1 cellular context compared by ENCODE assay signal in genomic region chr1:109198043-109198695, GRCh38.
TF ChIP-seq lines count a peak whose summit lies in the region.

No MANE protein-coding gene starts in this region.

TF ChIP-seq in K562, 482 proteins besides CTCF, POLR2A, EP300 and RAD21 (continued from another document and continues in another):
- TF ChIP-seq, protein P1, sequence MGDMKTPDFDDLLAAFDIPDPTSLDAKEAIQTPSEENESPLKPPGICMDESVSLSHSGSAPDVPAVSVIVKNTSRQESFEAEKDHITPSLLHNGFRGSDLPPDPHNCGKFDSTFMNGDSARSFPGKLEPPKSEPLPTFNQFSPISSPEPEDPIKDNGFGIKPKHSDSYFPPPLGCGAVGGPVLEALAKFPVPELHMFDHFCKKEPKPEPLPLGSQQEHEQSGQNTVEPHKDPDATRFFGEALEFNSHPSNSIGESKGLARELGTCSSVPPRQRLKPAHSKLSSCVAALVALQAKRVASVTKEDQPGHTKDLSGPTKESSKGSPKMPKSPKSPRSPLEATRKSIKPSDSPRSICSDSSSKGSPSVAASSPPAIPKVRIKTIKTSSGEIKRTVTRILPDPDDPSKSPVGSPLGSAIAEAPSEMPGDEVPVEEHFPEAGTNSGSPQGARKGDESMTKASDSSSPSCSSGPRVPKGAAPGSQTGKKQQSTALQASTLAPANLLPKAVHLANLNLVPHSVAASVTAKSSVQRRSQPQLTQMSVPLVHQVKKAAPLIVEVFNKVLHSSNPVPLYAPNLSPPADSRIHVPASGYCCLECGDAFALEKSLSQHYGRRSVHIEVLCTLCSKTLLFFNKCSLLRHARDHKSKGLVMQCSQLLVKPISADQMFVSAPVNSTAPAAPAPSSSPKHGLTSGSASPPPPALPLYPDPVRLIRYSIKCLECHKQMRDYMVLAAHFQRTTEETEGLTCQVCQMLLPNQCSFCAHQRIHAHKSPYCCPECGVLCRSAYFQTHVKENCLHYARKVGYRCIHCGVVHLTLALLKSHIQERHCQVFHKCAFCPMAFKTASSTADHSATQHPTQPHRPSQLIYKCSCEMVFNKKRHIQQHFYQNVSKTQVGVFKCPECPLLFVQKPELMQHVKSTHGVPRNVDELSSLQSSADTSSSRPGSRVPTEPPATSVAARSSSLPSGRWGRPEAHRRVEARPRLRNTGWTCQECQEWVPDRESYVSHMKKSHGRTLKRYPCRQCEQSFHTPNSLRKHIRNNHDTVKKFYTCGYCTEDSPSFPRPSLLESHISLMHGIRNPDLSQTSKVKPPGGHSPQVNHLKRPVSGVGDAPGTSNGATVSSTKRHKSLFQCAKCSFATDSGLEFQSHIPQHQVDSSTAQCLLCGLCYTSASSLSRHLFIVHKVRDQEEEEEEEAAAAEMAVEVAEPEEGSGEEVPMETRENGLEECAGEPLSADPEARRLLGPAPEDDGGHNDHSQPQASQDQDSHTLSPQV (IDR thresholded peaks at IDR 0.05), result peak; percentile 44; the same call in 1 of the 2 replicates
- TF ChIP-seq, protein P2, sequence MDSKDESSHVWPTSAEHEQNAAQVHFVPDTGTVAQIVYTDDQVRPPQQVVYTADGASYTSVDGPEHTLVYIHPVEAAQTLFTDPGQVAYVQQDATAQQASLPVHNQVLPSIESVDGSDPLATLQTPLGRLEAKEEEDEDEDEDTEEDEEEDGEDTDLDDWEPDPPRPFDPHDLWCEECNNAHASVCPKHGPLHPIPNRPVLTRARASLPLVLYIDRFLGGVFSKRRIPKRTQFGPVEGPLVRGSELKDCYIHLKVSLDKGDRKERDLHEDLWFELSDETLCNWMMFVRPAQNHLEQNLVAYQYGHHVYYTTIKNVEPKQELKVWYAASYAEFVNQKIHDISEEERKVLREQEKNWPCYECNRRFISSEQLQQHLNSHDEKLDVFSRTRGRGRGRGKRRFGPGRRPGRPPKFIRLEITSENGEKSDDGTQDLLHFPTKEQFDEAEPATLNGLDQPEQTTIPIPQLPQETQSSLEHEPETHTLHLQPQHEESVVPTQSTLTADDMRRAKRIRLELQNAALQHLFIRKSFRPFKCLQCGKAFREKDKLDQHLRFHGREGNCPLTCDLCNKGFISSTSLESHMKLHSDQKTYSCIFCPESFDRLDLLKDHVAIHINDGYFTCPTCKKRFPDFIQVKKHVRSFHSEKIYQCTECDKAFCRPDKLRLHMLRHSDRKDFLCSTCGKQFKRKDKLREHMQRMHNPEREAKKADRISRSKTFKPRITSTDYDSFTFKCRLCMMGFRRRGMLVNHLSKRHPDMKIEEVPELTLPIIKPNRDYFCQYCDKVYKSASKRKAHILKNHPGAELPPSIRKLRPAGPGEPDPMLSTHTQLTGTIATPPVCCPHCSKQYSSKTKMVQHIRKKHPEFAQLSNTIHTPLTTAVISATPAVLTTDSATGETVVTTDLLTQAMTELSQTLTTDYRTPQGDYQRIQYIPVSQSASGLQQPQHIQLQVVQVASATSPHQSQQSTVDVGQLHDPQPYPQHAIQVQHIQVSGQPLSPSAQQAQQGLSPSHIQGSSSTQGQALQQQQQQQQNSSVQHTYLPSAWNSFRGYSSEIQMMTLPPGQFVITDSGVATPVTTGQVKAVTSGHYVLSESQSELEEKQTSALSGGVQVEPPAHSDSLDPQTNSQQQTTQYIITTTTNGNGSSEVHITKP (IDR thresholded peaks at IDR 0.05; ENCODE audit: partially characterized antibody), result peak; percentile 82
- TF ChIP-seq SMC3 (conservative IDR thresholded peaks at IDR 0.05; ENCODE audit: insufficient read depth, low read depth, low read length) (no peak), DIDO1 (tag; IDR thresholded peaks at IDR 0.05; ENCODE audit: low read depth) (no peak), SMARCA4 (IDR thresholded peaks at IDR 0.05) (peak; percentile 97), ZNF695 (CRISPR knock-in tag; IDR thresholded peaks at IDR 0.05) (no peak), ZNF384 (IDR thresholded peaks at IDR 0.05; ENCODE audit: low read depth, low read length) (no peak), ZNF551 (CRISPR knock-in tag; IDR thresholded peaks at IDR 0.05) (no peak), MCM2 (IDR thresholded peaks at IDR 0.05; ENCODE audit: low read depth) (no peak), ZNF586 (CRISPR knock-in tag; conservative IDR thresholded peaks at IDR 0.05) (no peak), NR2C2 (CRISPR knock-in tag; IDR thresholded peaks at IDR 0.05) (no peak), NR2C2 (tag; IDR thresholded peaks at IDR 0.05) (no peak), E2F5 (CRISPR knock-in tag; IDR thresholded peaks at IDR 0.05) (no peak), DPF2 (IDR thresholded peaks at IDR 0.05) (peak; percentile 96), ATF7 (IDR thresholded peaks at IDR 0.05) (no peak; the same call in 1 of the 2 replicates), SMARCB1 (IDR thresholded peaks at IDR 0.05; ENCODE audit: insufficient read length, low read depth) (peak; percentile 77), ZKSCAN1 (IDR thresholded peaks at IDR 0.05; ENCODE audit: low read depth, low read length) (no peak), YY1 (IDR thresholded peaks at IDR 0.05; ENCODE audit: borderline replicate concordance in 1 of 3, control insufficient read depth in 1 of 3, extremely low read depth in 1 of 3, insufficient read depth in 3 of 3, insufficient read length in 1 of 3, insufficient replicate concordance in 2 of 3, low read depth in 1 of 3, low read length in 2 of 3) (peak in 1 of 3 experiments; percentile 23), TAF7 (tag; IDR thresholded peaks at IDR 0.05) (no peak), HBP1 (CRISPR knock-in tag; IDR thresholded peaks at IDR 0.05) (no peak), SMAD4 (CRISPR knock-in tag; conservative IDR thresholded peaks at IDR 0.05) (peak; percentile 58; the same call in 1 of the 2 replicates), ZBTB2 (IDR thresholded peaks at IDR 0.05) (no peak), ZNF143 (CRISPR knock-in tag; IDR thresholded peaks at IDR 0.05) (no peak)
- TF ChIP-seq, protein P3, sequence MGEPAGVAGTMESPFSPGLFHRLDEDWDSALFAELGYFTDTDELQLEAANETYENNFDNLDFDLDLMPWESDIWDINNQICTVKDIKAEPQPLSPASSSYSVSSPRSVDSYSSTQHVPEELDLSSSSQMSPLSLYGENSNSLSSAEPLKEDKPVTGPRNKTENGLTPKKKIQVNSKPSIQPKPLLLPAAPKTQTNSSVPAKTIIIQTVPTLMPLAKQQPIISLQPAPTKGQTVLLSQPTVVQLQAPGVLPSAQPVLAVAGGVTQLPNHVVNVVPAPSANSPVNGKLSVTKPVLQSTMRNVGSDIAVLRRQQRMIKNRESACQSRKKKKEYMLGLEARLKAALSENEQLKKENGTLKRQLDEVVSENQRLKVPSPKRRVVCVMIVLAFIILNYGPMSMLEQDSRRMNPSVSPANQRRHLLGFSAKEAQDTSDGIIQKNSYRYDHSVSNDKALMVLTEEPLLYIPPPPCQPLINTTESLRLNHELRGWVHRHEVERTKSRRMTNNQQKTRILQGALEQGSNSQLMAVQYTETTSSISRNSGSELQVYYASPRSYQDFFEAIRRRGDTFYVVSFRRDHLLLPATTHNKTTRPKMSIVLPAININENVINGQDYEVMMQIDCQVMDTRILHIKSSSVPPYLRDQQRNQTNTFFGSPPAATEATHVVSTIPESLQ (CRISPR knock-in tag; IDR thresholded peaks at IDR 0.05), result no peak
- TF ChIP-seq, protein P4, sequence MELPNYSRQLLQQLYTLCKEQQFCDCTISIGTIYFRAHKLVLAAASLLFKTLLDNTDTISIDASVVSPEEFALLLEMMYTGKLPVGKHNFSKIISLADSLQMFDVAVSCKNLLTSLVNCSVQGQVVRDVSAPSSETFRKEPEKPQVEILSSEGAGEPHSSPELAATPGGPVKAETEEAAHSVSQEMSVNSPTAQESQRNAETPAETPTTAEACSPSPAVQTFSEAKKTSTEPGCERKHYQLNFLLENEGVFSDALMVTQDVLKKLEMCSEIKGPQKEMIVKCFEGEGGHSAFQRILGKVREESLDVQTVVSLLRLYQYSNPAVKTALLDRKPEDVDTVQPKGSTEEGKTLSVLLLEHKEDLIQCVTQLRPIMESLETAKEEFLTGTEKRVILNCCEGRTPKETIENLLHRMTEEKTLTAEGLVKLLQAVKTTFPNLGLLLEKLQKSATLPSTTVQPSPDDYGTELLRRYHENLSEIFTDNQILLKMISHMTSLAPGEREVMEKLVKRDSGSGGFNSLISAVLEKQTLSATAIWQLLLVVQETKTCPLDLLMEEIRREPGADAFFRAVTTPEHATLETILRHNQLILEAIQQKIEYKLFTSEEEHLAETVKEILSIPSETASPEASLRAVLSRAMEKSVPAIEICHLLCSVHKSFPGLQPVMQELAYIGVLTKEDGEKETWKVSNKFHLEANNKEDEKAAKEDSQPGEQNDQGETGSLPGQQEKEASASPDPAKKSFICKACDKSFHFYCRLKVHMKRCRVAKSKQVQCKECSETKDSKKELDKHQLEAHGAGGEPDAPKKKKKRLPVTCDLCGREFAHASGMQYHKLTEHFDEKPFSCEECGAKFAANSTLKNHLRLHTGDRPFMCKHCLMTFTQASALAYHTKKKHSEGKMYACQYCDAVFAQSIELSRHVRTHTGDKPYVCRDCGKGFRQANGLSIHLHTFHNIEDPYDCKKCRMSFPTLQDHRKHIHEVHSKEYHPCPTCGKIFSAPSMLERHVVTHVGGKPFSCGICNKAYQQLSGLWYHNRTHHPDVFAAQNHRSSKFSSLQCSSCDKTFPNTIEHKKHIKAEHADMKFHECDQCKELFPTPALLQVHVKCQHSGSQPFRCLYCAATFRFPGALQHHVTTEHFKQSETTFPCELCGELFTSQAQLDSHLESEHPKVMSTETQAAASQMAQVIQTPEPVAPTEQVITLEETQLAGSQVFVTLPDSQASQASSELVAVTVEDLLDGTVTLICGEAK (IDR thresholded peaks at IDR 0.05), result no peak
- TF ChIP-seq, protein P4 (CRISPR knock-in tag; IDR thresholded peaks at IDR 0.05), result no peak
- TF ChIP-seq, protein P5, sequence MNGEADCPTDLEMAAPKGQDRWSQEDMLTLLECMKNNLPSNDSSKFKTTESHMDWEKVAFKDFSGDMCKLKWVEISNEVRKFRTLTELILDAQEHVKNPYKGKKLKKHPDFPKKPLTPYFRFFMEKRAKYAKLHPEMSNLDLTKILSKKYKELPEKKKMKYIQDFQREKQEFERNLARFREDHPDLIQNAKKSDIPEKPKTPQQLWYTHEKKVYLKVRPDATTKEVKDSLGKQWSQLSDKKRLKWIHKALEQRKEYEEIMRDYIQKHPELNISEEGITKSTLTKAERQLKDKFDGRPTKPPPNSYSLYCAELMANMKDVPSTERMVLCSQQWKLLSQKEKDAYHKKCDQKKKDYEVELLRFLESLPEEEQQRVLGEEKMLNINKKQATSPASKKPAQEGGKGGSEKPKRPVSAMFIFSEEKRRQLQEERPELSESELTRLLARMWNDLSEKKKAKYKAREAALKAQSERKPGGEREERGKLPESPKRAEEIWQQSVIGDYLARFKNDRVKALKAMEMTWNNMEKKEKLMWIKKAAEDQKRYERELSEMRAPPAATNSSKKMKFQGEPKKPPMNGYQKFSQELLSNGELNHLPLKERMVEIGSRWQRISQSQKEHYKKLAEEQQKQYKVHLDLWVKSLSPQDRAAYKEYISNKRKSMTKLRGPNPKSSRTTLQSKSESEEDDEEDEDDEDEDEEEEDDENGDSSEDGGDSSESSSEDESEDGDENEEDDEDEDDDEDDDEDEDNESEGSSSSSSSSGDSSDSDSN (IDR thresholded peaks at IDR 0.05; ENCODE audit: borderline replicate concordance in 1 of 2, low read depth in 2 of 2, low read length in 2 of 2), result no peak
- TF ChIP-seq, protein P6, sequence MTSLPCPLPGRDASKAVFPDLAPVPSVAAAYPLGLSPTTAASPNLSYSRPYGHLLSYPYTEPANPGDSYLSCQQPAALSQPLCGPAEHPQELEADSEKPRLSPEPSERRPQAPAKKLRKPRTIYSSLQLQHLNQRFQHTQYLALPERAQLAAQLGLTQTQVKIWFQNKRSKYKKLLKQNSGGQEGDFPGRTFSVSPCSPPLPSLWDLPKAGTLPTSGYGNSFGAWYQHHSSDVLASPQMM (CRISPR knock-in tag; IDR thresholded peaks at IDR 0.05), result no peak
